Comparison of ENCODE assay signal across 17 cellular contexts in genomic region chr2:57701391-57701791, GRCh38.
DNase-seq lines count a peak whose midpoint lies in the region; ATAC-seq and TF ChIP-seq lines count a peak whose summit lies in the region.
"Had no signal": no experiment of that assay in that cellular context is flagged by ENCODE, and none has a peak within 500 bp of the region (broad histone marks: within the 10 kb centered on the region; RNA-seq: fewer than 3 reads in every experiment).

No MANE protein-coding gene starts in this region.

- H3K4me3 ChIP-seq in PC-3 (ENCODE audit: low read length) (no peak overlapping the region), MG63 (no peak overlapping the region)

- BruUV-seq in PC-3 (replicated peaks; lab: Mats Ljungman, UMichigan), result no TSS peak

- no peaks in the 10 kb centered on the region for H3K9me3 Mint-ChIP-seq in progenitor cell of endocrine pancreas (ENCODE audit: low read depth)
- H3K9me3 Mint-ChIP-seq: activated T-cell treated with anti-CD3 and anti-CD28 coated beads, Interleukin-2, amount 50 U/mL, for 24 hours; nephron; stimulated activated naive CD8-positive, alpha-beta T cell treated with anti-CD3 and anti-CD28 coated beads, Interleukin-15, Interleukin-2, amounts not matched to agents 100 ng/mL and 50 ng/mL, for 24 hours; T-helper 1 cell treated with Interleukin-12 subunit alpha and Interleukin-12 subunit beta and Interleukin-4 antibody, amounts not matched to agents 30 μg/mL and 1 μg/mL, for 36 hours had no signal

- H3K9ac ChIP-seq in PC-3 (ENCODE audit: low read length), result no peak overlapping the region

- H3K9me3 ChIP-seq in PC-3 (ENCODE audit: low read length) (no peaks in the 10 kb centered on the region), MG63 (no peaks in the 10 kb centered on the region)

- H3K27me3 ChIP-seq in PC-3 (ENCODE audit: low read length) (no peaks in the 10 kb centered on the region), MG63 (no peaks in the 10 kb centered on the region)

- H3K9me2 ChIP-seq in PC-3 (replicated peaks; ENCODE audit: low read length), result no peaks in the 10 kb centered on the region

- no peaks in the 10 kb centered on the region for H3F3A ChIP-seq in PC-3 (ENCODE audit: low read length, unreplicated experiment)

- 0 out of 2 replicates have a peak, but pooled peaks cover under 1% of the 10 kb centered on the region for H3K4me1 ChIP-seq in PC-3 (ENCODE audit: insufficient read depth, low read length)

- 0 out of 2 replicates have a peak, but pooled peaks have one; percentile 16 for TF ChIP-seq CTCF in PC-3 (conservative IDR thresholded peaks at IDR 0.05; ENCODE audit: low read depth, low read length)
- TF ChIP-seq CTCF in progenitor cell of endocrine pancreas (IDR thresholded peaks at IDR 0.05; ENCODE audit: unreplicated experiment), result no peak

- H2AFZ ChIP-seq in PC-3 (ENCODE audit: low read length), result no peak overlapping the region

- H3K27ac Mint-ChIP-seq in progenitor cell of endocrine pancreas, result peak overlapping the region; percentile 11
- H3K27ac Mint-ChIP-seq: activated T-cell treated with anti-CD3 and anti-CD28 coated beads, Interleukin-2, amount 50 U/mL, for 24 hours; CD8-positive, alpha-beta memory T cell; stimulated activated naive CD8-positive, alpha-beta T cell treated with anti-CD3 and anti-CD28 coated beads, Interleukin-15, Interleukin-2, amounts not matched to agents 100 ng/mL and 50 ng/mL, for 24 hours; T-helper 1 cell treated with Interleukin-12 subunit alpha and Interleukin-12 subunit beta and Interleukin-4 antibody, amounts not matched to agents 30 μg/mL and 1 μg/mL, for 36 hours had no signal

- intact Hi-C loops in PC-3 (cut with micrococcal nuclease), result loop anchor here (10.0 kb wide), 1 partner anchor 157 kb away; no protein-coding TSS in a partner anchor

- no peaks in the 10 kb centered on the region for H4K20me1 ChIP-seq in PC-3 (ENCODE audit: low read length)

- peaks cover 11% of the 10 kb centered on the region for H3K4me1 Mint-ChIP-seq in progenitor cell of endocrine pancreas (ENCODE audit: low read depth)
- H3K4me1 Mint-ChIP-seq: CD8-positive, alpha-beta memory T cell; nephron had no signal

- H3K4me2 ChIP-seq in PC-3 (ENCODE audit: low read length), result no peak overlapping the region

- peak; percentile 68 for DNase-seq in EL
- DNase-seq in PC-3, result no peak
- DNase-seq in hepatic stellate cell (ENCODE audit: low spot score), result peak; percentile 9
- DNase-seq in progenitor cell of endocrine pancreas (ENCODE audit: low spot score, unreplicated experiment), result no peak
- no peak for DNase-seq in CD1c-positive myeloid dendritic cell (ENCODE audit: extremely low spot score)
- DNase-seq in MG63, result no peak
- no peak for DNase-seq in KG1 (lab: John Stamatoyannopoulos, UW)
- DNase-seq: activated T-cell treated with anti-CD3 and anti-CD28 coated beads, Interleukin-2, amount 50 U/mL, for 24 hours; amygdala; CD8-positive, alpha-beta memory T cell; left colon; NCI-H1417 treated with DMSO at 0.1 percent for 48 hours; NCI-H446 treated with DMSO at 0.1 percent for 48 hours had no signal

- H3K4me3 Mint-ChIP-seq in progenitor cell of endocrine pancreas (ENCODE audit: low read depth), result no peak overlapping the region
- H3K4me3 Mint-ChIP-seq: activated T-cell treated with anti-CD3 and anti-CD28 coated beads, Interleukin-2, amount 50 U/mL, for 24 hours; CD8-positive, alpha-beta memory T cell; nephron; stimulated activated naive CD8-positive, alpha-beta T cell treated with anti-CD3 and anti-CD28 coated beads, Interleukin-15, Interleukin-2, amounts not matched to agents 100 ng/mL and 50 ng/mL, for 24 hours; T-helper 1 cell treated with Interleukin-12 subunit alpha and Interleukin-12 subunit beta and Interleukin-4 antibody, amounts not matched to agents 30 μg/mL and 1 μg/mL, for 36 hours had no signal

- POLR2A ChIA-PET in PC-3 (lab: Charles Lee; ENCODE audit: unreplicated experiment), result no interaction called here

- ATAC-seq in PC-3 (no peak), HG03039 (IDR thresholded peaks at IDR 0.05; ENCODE audit: unreplicated experiment) (no peak)
- ATAC-seq: left colon had no signal

- H3K36me3 Mint-ChIP-seq in progenitor cell of endocrine pancreas (ENCODE audit: insufficient read depth), result no peaks in the 10 kb centered on the region
- H3K36me3 Mint-ChIP-seq: CD8-positive, alpha-beta memory T cell had no signal

- no peaks in the 10 kb centered on the region for H3K27me3 Mint-ChIP-seq in progenitor cell of endocrine pancreas
- H3K27me3 Mint-ChIP-seq: activated T-cell treated with anti-CD3 and anti-CD28 coated beads, Interleukin-2, amount 50 U/mL, for 24 hours; CD8-positive, alpha-beta memory T cell; stimulated activated naive CD8-positive, alpha-beta T cell treated with anti-CD3 and anti-CD28 coated beads, Interleukin-15, Interleukin-2, amounts not matched to agents 100 ng/mL and 50 ng/mL, for 24 hours had no signal

- no peaks in the 10 kb centered on the region for H3K36me3 ChIP-seq in PC-3 (ENCODE audit: low read depth, low read length)
- H3K36me3 ChIP-seq in MG63, result no peaks in the 10 kb centered on the region

- CTCF ChIA-PET in PC-3 (lab: Charles Lee), result interaction anchor here (0.5 to 0.6 kb wide), 2 partner anchors 47 to 697 kb away, joined by 3 read pairs; no protein-coding TSS in a partner anchor

- H3K27ac ChIP-seq in PC-3 (ENCODE audit: low read length), result no peak overlapping the region

- no peaks in the 10 kb centered on the region for H3K79me2 ChIP-seq in PC-3 (ENCODE audit: low read length)

Comparison
In these comparisons a context has a peak if more than half of its experiments do, and no peak if none do; other contexts are left out.
1. DNase-seq: peak in EL (single experiment) and hepatic stellate cell (single experiment); none in PC-3 (single experiment), progenitor cell of endocrine pancreas (single experiment), CD1c-positive myeloid dendritic cell (single experiment), MG63 (single experiment) and KG1 (single experiment).